ENCODE assay signal across 12 cellular contexts in genomic region chr7:92723205-92723604, GRCh38.
DNase-seq lines count a peak whose midpoint lies in the region; ATAC-seq, FAIRE-seq and TF ChIP-seq lines count a peak whose summit lies in the region.
"Had no signal": no experiment of that assay in that cellular context is flagged by ENCODE, and none has a peak within 500 bp of the region (broad histone marks: within the 10 kb centered on the region; RNA-seq: fewer than 3 reads in every experiment).

No MANE protein-coding gene starts in this region.

- peak overlapping the region in 1 of 3 donors; percentile 12 for H3K9ac ChIP-seq in skeletal muscle tissue (ENCODE audit: low read depth in 1 of 3, low read length in 3 of 3)

- peak; percentile 39; the same call in 2 of the 3 replicates for ATAC-seq in RWPE2 (ENCODE audit: low read depth)
- ATAC-seq: stimulated activated naive CD8-positive, alpha-beta T cell treated with anti-CD3 and anti-CD28 coated beads, Interleukin-15, amount 100 ng/mL, for 72 hours had no signal

- no peak for TF ChIP-seq EP300 in ovary (IDR thresholded peaks at IDR 0.05)

- H4K20me1 ChIP-seq in hepatocyte (ENCODE audit: insufficient read depth, poor library complexity, severe bottlenecking), result no peaks in the 10 kb centered on the region

- no peak for FAIRE-seq in D721Med (lab: Jason Lieb, UNC)

- H3K9me2 ChIP-seq in hepatocyte (replicated peaks; ENCODE audit: insufficient read depth), result no peaks in the 10 kb centered on the region

- H3K4me1 ChIP-seq in RWPE2 (ENCODE audit: insufficient read depth, poor library complexity, severe bottlenecking) (peaks cover 41% of the 10 kb centered on the region), hepatocyte (ENCODE audit: insufficient read depth) (peaks cover 9% of the 10 kb centered on the region), skeletal muscle tissue (ENCODE audit: control insufficient read depth in 3 of 3, insufficient read depth in 3 of 3, low read length in 3 of 3) (peaks cover 2 to 12% (median 7%) of the 10 kb centered on the region in 3 donors), ovary (ENCODE audit: insufficient read depth) (peaks cover 4% of the 10 kb centered on the region)

- H3K4me2 ChIP-seq in hepatocyte, result no peak overlapping the region

- no peak overlapping the region for H2AFZ ChIP-seq in hepatocyte

- H3K9me3 ChIP-seq in RWPE2 (ENCODE audit: severe bottlenecking) (no peaks in the 10 kb centered on the region), hepatocyte (ENCODE audit: low read depth) (no peaks in the 10 kb centered on the region), skeletal muscle tissue (ENCODE audit: control insufficient read depth in 3 of 3, low read length in 3 of 3) (no peaks in the 10 kb centered on the region), ovary (no peaks in the 10 kb centered on the region)

- TF ChIP-seq CTCF in RWPE2 (IDR thresholded peaks at IDR 0.05; ENCODE audit: poor library complexity, severe bottlenecking), result no peak
- TF ChIP-seq CTCF in hepatocyte (IDR thresholded peaks at IDR 0.05; ENCODE audit: poor library complexity), result no peak
- no peak for TF ChIP-seq CTCF in ovary (IDR thresholded peaks at IDR 0.05)
- no peak for TF ChIP-seq CTCF in D721Med (IDR thresholded peaks at IDR 0.05; ENCODE audit: insufficient read depth, missing control alignments)

- H3K4me3 ChIP-seq in RWPE2 (ENCODE audit: severe bottlenecking) (no peak overlapping the region), hepatocyte (no peak overlapping the region), skeletal muscle tissue (ENCODE audit: low read length in 3 of 3) (no peak overlapping the region), ovary (no peak overlapping the region)

- 84% methylated on average over 2 of the region's 2 CpGs for WGBS in hepatocyte (ENCODE audit: low lambda C conversion rate, missing lambda C conversion rate)
- 57 to 75% (median 69%) methylated on average over 2 of the region's 2 CpGs for whole genome bisulfite sequencing in ovary, 3 donors

- H3K79me2 ChIP-seq in hepatocyte, result peaks cover 67% of the 10 kb centered on the region

- no peak for TF ChIP-seq POLR2A in ovary (IDR thresholded peaks at IDR 0.05)

- peak; percentile 58 for DNase-seq in ELR (ENCODE audit: low read depth)
- no peak for DNase-seq in RWPE2 (ENCODE audit: low spot score)
- DNase-seq in hepatocyte (ENCODE audit: low spot score), result no peak
- DNase-seq in ovary, result no peak
- no peak for DNase-seq in activated CD4-positive, CD25-positive, alpha-beta regulatory T cell (lab: John Stamatoyannopoulos, UW)
- DNase-seq in D721Med (ENCODE audit: insufficient read length, low spot score), result no peak
- DNase-seq: COR-L47; hypothalamus; NCI-H2227 treated with DMSO at 0.1 percent for 48 hours; OCI-M1; stimulated activated naive CD8-positive, alpha-beta T cell treated with anti-CD3 and anti-CD28 coated beads, Interleukin-15, amount 100 ng/mL, for 72 hours had no signal

- H3K36me3 ChIP-seq in RWPE2 (ENCODE audit: low read depth) (peaks cover 49% of the 10 kb centered on the region), hepatocyte (replicated peaks; ENCODE audit: insufficient read depth, low read depth) (no peaks in the 10 kb centered on the region), skeletal muscle tissue (ENCODE audit: control insufficient read depth in 3 of 3, insufficient read depth in 3 of 3, low read length in 3 of 3) (peaks cover 0 to 2% (median 2%) of the 10 kb centered on the region in 3 donors), ovary (no peaks in the 10 kb centered on the region)

- H3K27ac ChIP-seq in RWPE2 (ENCODE audit: poor library complexity, severe bottlenecking) (peak overlapping the region; percentile 70), hepatocyte (peak overlapping the region; percentile 47), skeletal muscle tissue (ENCODE audit: low read depth, low read length) (peak overlapping the region; percentile 14), ovary (no peak overlapping the region)

- H3K27me3 ChIP-seq in RWPE2 (ENCODE audit: insufficient read depth, poor library complexity, severe bottlenecking), result no peaks in the 10 kb centered on the region
- no peaks in the 10 kb centered on the region for H3K27me3 ChIP-seq in hepatocyte
- H3K27me3 ChIP-seq in skeletal muscle tissue (ENCODE audit: control insufficient read depth in 3 of 3, insufficient read depth in 3 of 3, low read length in 3 of 3), result no peaks in the 10 kb centered on the region
- no peaks in the 10 kb centered on the region for H3K27me3 ChIP-seq in ovary

- intact Hi-C loops in ovary (cut with DNase I), result no loop called here

Comparison
In these comparisons a context has a peak if more than half of its experiments do, and no peak if none do; other contexts are left out.
1. H3K27ac ChIP-seq: peak in RWPE2 (single experiment), hepatocyte (single experiment) and skeletal muscle tissue (single experiment); none in ovary (0 of 2).